In the genomic region with DNA sequence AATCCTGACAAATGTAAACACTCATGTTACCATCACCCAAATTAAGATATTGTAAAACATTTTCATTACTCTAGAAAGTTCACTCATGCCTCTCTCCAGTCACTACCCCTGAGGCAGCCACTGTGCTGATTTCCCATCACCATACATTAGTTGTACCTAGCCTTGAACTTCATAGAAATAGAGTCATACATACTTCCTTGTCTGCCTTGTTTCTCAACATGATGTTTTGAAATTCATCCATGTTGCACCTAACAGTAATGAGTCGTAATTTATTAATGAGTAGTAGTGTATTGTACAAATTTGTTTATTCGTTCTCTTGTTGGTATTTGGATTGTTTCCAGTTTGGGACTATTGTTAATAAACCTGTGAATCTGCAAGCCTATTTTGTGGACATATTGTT, we compare ENCODE assay signal across 31 cellular contexts.
"Had no signal": no experiment of that assay in that cellular context is flagged by ENCODE, and none has a peak within 500 bp of the region (broad histone marks: within the 10 kb centered on the region; RNA-seq: fewer than 3 reads in every experiment).

No MANE protein-coding gene starts in this region.

- H3K4me1 ChIP-seq: ascending aorta, body of pancreas had no signal

- DNase-seq: activated CD4-positive, alpha-beta T cell treated with anti-CD3 and anti-CD28 coated beads for 4 hours; activated CD8-positive, alpha-beta memory T cell treated with anti-CD3 and anti-CD28 coated beads, Interleukin-2, amount 50 U/mL, for 4 hours; activated CD8-positive, alpha-beta T cell treated with anti-CD3 and anti-CD28 coated beads for 36 hours; activated gamma-delta T cell treated with Interleukin-2 at 50 U/mL for 16 hours; activated naive CD4-positive, alpha-beta T cell treated with anti-CD3 and anti-CD28 coated beads, Interleukin-2, amount 10 ng/mL, durations not matched to agents 7 days and 5 days; activated naive CD8-positive, alpha-beta T cell treated with anti-CD3 and anti-CD28 coated beads, Interleukin-2, amount 10 ng/mL, durations not matched to agents 7 days and 5 days; activated T-cell treated with anti-CD3 and anti-CD28 coated beads, Interleukin-2, amount 50 U/mL, for 72 hours; amniotic stem cell; body of pancreas; MM.1S; NCI-H1105; NCI-H1436; NCI-H1694 treated with DMSO at 0.1 percent for 48 hours; NCI-H2029 treated with DMSO at 0.1 percent for 48 hours; NCI-H345; NCI-H510A; NCI-H69; NK-92 treated with Interleukin-12 subunit alpha and Interleukin-12 subunit beta, amount 100 ng/mL, for 24 hours; OCI-M1; RPMI8226; T-cell; T-helper 2 cell; T1000 had no signal

- H3K4me3 ChIP-seq: ascending aorta, body of pancreas, SK-N-MC had no signal

- H3K36me3 ChIP-seq: ascending aorta had no signal

- ATAC-seq: activated CD4-positive, CD25-positive, alpha-beta regulatory T cell treated with anti-CD3 and anti-CD28 coated beads, Interleukin-2, amount 50 U/mL, for 24 hours; activated CD8-positive, alpha-beta T cell treated with anti-CD3 and anti-CD28 coated beads for 36 hours; body of pancreas; Panc1; Right ventricle myocardium inferior; T-cell had no signal

- H3K4me1 Mint-ChIP-seq: activated naive CD4-positive, alpha-beta T cell treated with anti-CD3 and anti-CD28 coated beads, Interleukin-2, amount 10 ng/mL, durations not matched to agents 7 days and 5 days; activated naive CD8-positive, alpha-beta T cell treated with anti-CD3 and anti-CD28 coated beads, Interleukin-2, amount 10 ng/mL, durations not matched to agents 7 days and 5 days; central memory CD8-positive, alpha-beta T cell; T-cell had no signal

- H3K27me3 Mint-ChIP-seq: activated CD8-positive, alpha-beta T cell treated with anti-CD3 and anti-CD28 coated beads for 36 hours; activated naive CD4-positive, alpha-beta T cell treated with anti-CD3 and anti-CD28 coated beads, Interleukin-2, amount 10 ng/mL, durations not matched to agents 7 days and 5 days; activated naive CD8-positive, alpha-beta T cell treated with anti-CD3 and anti-CD28 coated beads, Interleukin-2, amount 10 ng/mL, durations not matched to agents 7 days and 5 days; central memory CD8-positive, alpha-beta T cell; T-cell had no signal

- H3K9me3 Mint-ChIP-seq: activated T-cell treated with anti-CD3 and anti-CD28 coated beads, Interleukin-2, amount 50 U/mL, for 72 hours; central memory CD8-positive, alpha-beta T cell had no signal

- H3K27ac Mint-ChIP-seq: activated CD8-positive, alpha-beta T cell treated with anti-CD3 and anti-CD28 coated beads for 36 hours; activated naive CD8-positive, alpha-beta T cell treated with anti-CD3 and anti-CD28 coated beads, Interleukin-2, amount 10 ng/mL, durations not matched to agents 7 days and 5 days; activated T-cell treated with anti-CD3 and anti-CD28 coated beads, Interleukin-2, amount 50 U/mL, for 72 hours; activated T-helper 2 cell treated with anti-CD3 and anti-CD28 coated beads, Interferon-gamma antibody, Interleukin-2, Interleukin-4, amounts not matched to agents 10 μg/mL and 5 μg/mL and 100 μg/mL, durations not matched to agents 14 hours and 24 hours and 36 hours; T-cell had no signal

- H3K27ac ChIP-seq: ascending aorta, body of pancreas, SK-N-MC, VCaP had no signal

- H3K9me3 ChIP-seq: ascending aorta, body of pancreas had no signal

- H3K4me3 Mint-ChIP-seq: activated CD8-positive, alpha-beta T cell treated with anti-CD3 and anti-CD28 coated beads for 36 hours; activated naive CD4-positive, alpha-beta T cell treated with anti-CD3 and anti-CD28 coated beads, Interleukin-2, amount 10 ng/mL, durations not matched to agents 7 days and 5 days; activated naive CD8-positive, alpha-beta T cell treated with anti-CD3 and anti-CD28 coated beads, Interleukin-2, amount 10 ng/mL, durations not matched to agents 7 days and 5 days; activated T-cell treated with anti-CD3 and anti-CD28 coated beads, Interleukin-2, amount 50 U/mL, for 72 hours; central memory CD8-positive, alpha-beta T cell; T-cell had no signal

- H3K27me3 ChIP-seq: ascending aorta, body of pancreas had no signal
